Comparison of ENCODE assay signal across 14 cellular contexts in genomic region chr2:231241755-231242507, GRCh38. TPM values are rescaled to one million over a fixed set of nuclear protein-coding genes. Genes with fewer than 3 reads are reported as not detected.
DNase-seq lines count a peak whose midpoint lies in the region; ATAC-seq and TF ChIP-seq lines count a peak whose summit lies in the region.
"Had no signal": no experiment of that assay in that cellular context is flagged by ENCODE, and none has a peak within 500 bp of the region (broad histone marks: within the 10 kb centered on the region; RNA-seq: fewer than 3 reads in every experiment).

No MANE protein-coding gene starts in this region.

- CTCF ChIA-PET in activated naive CD4-positive, alpha-beta T cell treated with anti-CD3 and anti-CD28 coated beads, Interleukin-2, amount 10 ng/mL, durations not matched to agents 7 days and 5 days (lab: Charles Lee): no interaction called here

- no peak overlapping the region for H3K4me3 Mint-ChIP-seq in activated naive CD4-positive, alpha-beta T cell treated with anti-CD3 and anti-CD28 coated beads, Interleukin-2, amount 10 ng/mL, durations not matched to agents 7 days and 5 days
- H3K4me3 Mint-ChIP-seq: activated CD4-positive, alpha-beta T cell treated with anti-CD3 and anti-CD28 coated beads, Interleukin-2, amount 10 ng/mL, durations not matched to agents 7 days and 5 days; CD4-positive, CD25-positive, alpha-beta regulatory T cell had no signal

- TF ChIP-seq POLR2A in gastroesophageal sphincter (IDR thresholded peaks at IDR 0.05): no peak
- no peak for TF ChIP-seq POLR2A in ovary (IDR thresholded peaks at IDR 0.05)

- H3K9me3 Mint-ChIP-seq in activated naive CD4-positive, alpha-beta T cell treated with anti-CD3 and anti-CD28 coated beads, Interleukin-2, amount 10 ng/mL, durations not matched to agents 7 days and 5 days: no peaks in the 10 kb centered on the region
- H3K9me3 Mint-ChIP-seq: activated CD4-positive, alpha-beta T cell treated with anti-CD3 and anti-CD28 coated beads, Interleukin-2, amount 10 ng/mL, durations not matched to agents 7 days and 5 days; CD4-positive, CD25-positive, alpha-beta regulatory T cell had no signal

- H3K27me3 ChIP-seq in gastroesophageal sphincter (no peaks in the 10 kb centered on the region), ovary (no peaks in the 10 kb centered on the region)

- no peaks in the 10 kb centered on the region for H3K36me3 Mint-ChIP-seq in activated naive CD4-positive, alpha-beta T cell treated with anti-CD3 and anti-CD28 coated beads, Interleukin-2, amount 10 ng/mL, durations not matched to agents 7 days and 5 days
- H3K36me3 Mint-ChIP-seq: CD4-positive, CD25-positive, alpha-beta regulatory T cell had no signal

- TF ChIP-seq EP300 in gastroesophageal sphincter (IDR thresholded peaks at IDR 0.05) (no peak), ovary (IDR thresholded peaks at IDR 0.05) (no peak)

- no peaks in the 10 kb centered on the region for H3K4me1 Mint-ChIP-seq in activated naive CD4-positive, alpha-beta T cell treated with anti-CD3 and anti-CD28 coated beads, Interleukin-2, amount 10 ng/mL, durations not matched to agents 7 days and 5 days
- H3K4me1 Mint-ChIP-seq: activated CD4-positive, alpha-beta T cell treated with anti-CD3 and anti-CD28 coated beads, Interleukin-2, amount 10 ng/mL, durations not matched to agents 7 days and 5 days; CD4-positive, CD25-positive, alpha-beta regulatory T cell had no signal

- H3K27ac Mint-ChIP-seq in activated naive CD4-positive, alpha-beta T cell treated with anti-CD3 and anti-CD28 coated beads, Interleukin-2, amount 10 ng/mL, durations not matched to agents 7 days and 5 days: no peak overlapping the region
- H3K27ac Mint-ChIP-seq: activated CD4-positive, alpha-beta T cell treated with anti-CD3 and anti-CD28 coated beads, Interleukin-2, amount 10 ng/mL, durations not matched to agents 7 days and 5 days; CD4-positive, CD25-positive, alpha-beta regulatory T cell had no signal

- H3K4me3 ChIP-seq in gastroesophageal sphincter (no peak overlapping the region), ovary (no peak overlapping the region)

- H3K36me3 ChIP-seq in gastroesophageal sphincter (peaks cover 0 to 94% of the 10 kb centered on the region in 2 donors), ovary (no peaks in the 10 kb centered on the region)

- intact Hi-C loops in ovary (cut with DNase I): loop anchor here in 1 of 4 donors (2.0 kb wide), 1 partner anchor 29 kb away; no protein-coding TSS in a partner anchor

- WGBS in gastroesophageal sphincter (ENCODE audit: low coverage in 1 of 2), 2 donors: 68 to 100% methylated on average over 1 to 6 of the region's 7 CpGs
- 22 to 38% (median 35%) methylated on average over 7 of the region's 7 CpGs for WGBS in ovary, 3 donors

- ATAC-seq in gastroesophageal sphincter (peak; percentile 54), GM19463 (IDR thresholded peaks at IDR 0.05; ENCODE audit: unreplicated experiment) (no peak)
- ATAC-seq: SK-N-SH treated with all-trans-retinoic acid at 6 μM for 48 hours had no signal

- peaks cover 0 to 8% (median 0%) of the 10 kb centered on the region in 3 donors for H3K4me1 ChIP-seq in gastroesophageal sphincter
- peaks cover 5% of the 10 kb centered on the region for H3K4me1 ChIP-seq in ovary (ENCODE audit: insufficient read depth)

- H3K9me3 ChIP-seq in gastroesophageal sphincter: no peaks in the 10 kb centered on the region
- no peaks in the 10 kb centered on the region for H3K9me3 ChIP-seq in ovary

- in situ Hi-C loops in SK-MEL-5 (cut with HindIII; ENCODE audit: low pct_unique_long_range_greater_than_20kb, low sequenced_read_pairs): no loop called here

- no peaks in the 10 kb centered on the region for H3K27me3 Mint-ChIP-seq in activated naive CD4-positive, alpha-beta T cell treated with anti-CD3 and anti-CD28 coated beads, Interleukin-2, amount 10 ng/mL, durations not matched to agents 7 days and 5 days
- H3K27me3 Mint-ChIP-seq: activated CD4-positive, alpha-beta T cell treated with anti-CD3 and anti-CD28 coated beads, Interleukin-2, amount 10 ng/mL, durations not matched to agents 7 days and 5 days had no signal

- TF ChIP-seq CTCF in gastroesophageal sphincter (IDR thresholded peaks at IDR 0.05) (no peak), ovary (IDR thresholded peaks at IDR 0.05) (no peak)

- DNase-seq in GM04504 (ENCODE audit: low read depth) (peak; percentile 53), SK-MEL-5 (ENCODE audit: low read depth, low spot score) (peak; percentile 67), ovary (peak; percentile 47 to 69 (median 63)), DMS79 treated with DMSO at 0.1 percent for 48 hours (lab: John Stamatoyannopoulos, UW) (no peak), DMS114 treated with DMSO at 0.1 percent for 48 hours (lab: John Stamatoyannopoulos, UW; ENCODE audit: unreplicated experiment) (no peak)
- DNase-seq in activated naive CD4-positive, alpha-beta T cell treated with anti-CD3 and anti-CD28 coated beads, Interleukin-2, amount 10 ng/mL, durations not matched to agents 7 days and 5 days: no peak
- DNase-seq: activated CD4-positive, alpha-beta T cell treated with anti-CD3 and anti-CD28 coated beads, Interleukin-2, amount 10 ng/mL, durations not matched to agents 7 days and 5 days; activated effector memory CD4-positive, alpha-beta T cell treated with Interleukin-2 at 50 U/mL for 16 hours; CD4-positive, CD25-positive, alpha-beta regulatory T cell; central memory CD4-positive, alpha-beta T cell; NCI-H524 treated with DMSO at 0.1 percent for 48 hours had no signal

- H3K27ac ChIP-seq in gastroesophageal sphincter (peak overlapping the region in 2 of 4 donors; percentile 22 to 33), ovary (peak overlapping the region in 1 of 2 donors; percentile 63)

RNA-seq across cellular contexts. Expression of gene ARMC9, which starts 43.5 kb away (rescaled TPM):
- 22.8 and 23.0 TPM in 2 replicates for total RNA-seq in SK-MEL-5 (2014; rRNA removed; shearing (Covaris generic))
- polyA plus RNA-seq in SK-MEL-5 (2015; cell fraction: cytosol; rRNA removed): 23.0 and 24.1 TPM in 2 replicates
- 31.2 and 56.4 TPM in 2 replicates for polyA plus RNA-seq in SK-MEL-5 (2015; cell fraction: nucleus; rRNA removed)
- total RNA-seq in gastroesophageal sphincter (100 to 1,000 TPM in 3 of 4 donors, 10 to 100 TPM in 1; 69.6 to 298 (median 152) TPM), ovary (10 to 100 TPM; 24.8 to 33.5 (median 29.9) TPM)
- polyA plus RNA-seq in ovary: 10 to 100 TPM; 16.7 to 23.9 TPM

Comparison
In these comparisons a context has a peak if more than half of its experiments do, and no peak if none do; other contexts are left out.
1. DNase-seq: peak in GM04504 (single experiment), SK-MEL-5 (single experiment) and ovary (5 of 5); none in activated naive CD4-positive, alpha-beta T cell treated with anti-CD3 and anti-CD28 coated beads, Interleukin-2, amount 10 ng/mL, durations not matched to agents 7 days and 5 days (single experiment), DMS79 treated with DMSO at 0.1 percent for 48 hours (single experiment) and DMS114 treated with DMSO at 0.1 percent for 48 hours (single experiment).